9 cellular contexts compared by ENCODE assay signal in the genomic region with DNA sequence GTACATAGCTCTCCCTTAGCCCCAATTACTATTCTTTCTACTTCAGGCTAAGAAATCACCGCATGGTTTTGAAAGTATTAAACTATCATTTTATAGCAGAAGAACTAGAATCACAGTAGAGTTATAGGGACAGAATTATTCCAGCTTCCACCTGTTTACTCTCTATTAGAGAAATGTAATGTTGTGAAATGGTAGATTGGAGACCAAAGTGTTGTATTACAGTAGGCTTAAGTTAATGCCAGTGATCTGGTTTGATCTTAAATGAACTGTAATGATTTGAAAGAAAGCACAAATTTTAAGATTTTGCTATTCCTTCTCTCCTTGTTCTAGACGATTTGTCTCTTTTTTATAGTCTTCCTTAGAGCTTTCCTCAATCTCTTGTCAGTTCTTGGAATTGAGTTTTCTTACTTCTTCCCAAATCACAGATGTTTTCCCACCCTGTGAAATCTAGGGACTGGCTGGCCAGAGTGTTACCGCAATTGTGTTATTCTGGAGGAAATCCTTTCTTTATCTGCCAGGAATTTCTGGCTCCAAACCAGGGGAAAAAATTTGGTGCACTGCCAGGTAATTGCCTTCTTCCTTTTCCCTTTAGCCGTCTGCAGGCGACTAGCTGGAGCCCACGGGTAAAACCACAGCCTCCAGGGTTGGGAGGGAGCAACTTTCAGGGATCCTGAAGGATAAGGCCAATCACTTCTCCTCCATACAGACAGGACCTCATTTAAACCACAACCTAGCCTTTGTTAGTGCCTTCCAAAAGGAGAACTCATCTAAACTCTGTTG. TPM values are rescaled to one million over a fixed set of nuclear protein-coding genes. Genes with fewer than 3 reads are reported as not detected.
DNase-seq lines count a peak whose midpoint lies in the region; ATAC-seq and TF ChIP-seq lines count a peak whose summit lies in the region.
"Had no signal": no experiment of that assay in that cellular context is flagged by ENCODE, and none has a peak within 500 bp of the region (broad histone marks: within the 10 kb centered on the region; RNA-seq: fewer than 3 reads in every experiment).

No MANE protein-coding gene starts in this region.

- no peaks in the 10 kb centered on the region for H3K27me3 ChIP-seq in mesendoderm (ENCODE audit: insufficient read depth, low read length, poor library complexity)
- H3K27me3 ChIP-seq: cardiac muscle cell had no signal

- H3K36me3 ChIP-seq in mesendoderm (ENCODE audit: control insufficient read depth, insufficient read depth, low read length) = no peaks in the 10 kb centered on the region
- H3K36me3 ChIP-seq: cardiac muscle cell had no signal

- no peak overlapping the region for H2BK15ac ChIP-seq in mesendoderm (replicated peaks; ENCODE audit: low read depth)

- no peak for ATAC-seq in HG02763 (IDR thresholded peaks at IDR 0.05; ENCODE audit: unreplicated experiment)
- no peak for ATAC-seq in HG03439 (IDR thresholded peaks at IDR 0.05; ENCODE audit: unreplicated experiment)

- peak overlapping the region; percentile 10 for H3K4ac ChIP-seq in mesendoderm (ENCODE audit: low read depth, low read length)

- H4K8ac ChIP-seq in mesendoderm (ENCODE audit: low read depth, low read length) = no peak overlapping the region

- no peak overlapping the region for H3K4me2 ChIP-seq in mesendoderm (ENCODE audit: low read length)

- H2BK120ac ChIP-seq in mesendoderm (ENCODE audit: low read depth, low read length) = no peak overlapping the region

- H2AK5ac ChIP-seq in mesendoderm (ENCODE audit: low read length) = no peak overlapping the region

- no peaks in the 10 kb centered on the region for H3K9me3 Mint-ChIP-seq in activated naive CD4-positive, alpha-beta T cell treated with anti-CD3 and anti-CD28 coated beads, Interleukin-2, amount 10 ng/mL, durations not matched to agents 7 days and 5 days
- no peaks in the 10 kb centered on the region for H3K9me3 Mint-ChIP-seq in type B pancreatic cell

- no peak overlapping the region for H3K9ac ChIP-seq in mesendoderm (ENCODE audit: low read length)

- H3K4me1 Mint-ChIP-seq in activated naive CD4-positive, alpha-beta T cell treated with anti-CD3 and anti-CD28 coated beads, Interleukin-2, amount 10 ng/mL, durations not matched to agents 7 days and 5 days = no peaks in the 10 kb centered on the region
- no peaks in the 10 kb centered on the region for H3K4me1 Mint-ChIP-seq in type B pancreatic cell (ENCODE audit: unreplicated experiment)

- no peaks in the 10 kb centered on the region for H3K79me2 ChIP-seq in mesendoderm (ENCODE audit: control insufficient read depth, insufficient read depth, low read length)

- H3K27me3 Mint-ChIP-seq in activated naive CD4-positive, alpha-beta T cell treated with anti-CD3 and anti-CD28 coated beads, Interleukin-2, amount 10 ng/mL, durations not matched to agents 7 days and 5 days = no peaks in the 10 kb centered on the region
- no peaks in the 10 kb centered on the region for H3K27me3 Mint-ChIP-seq in type B pancreatic cell

- no peaks in the 10 kb centered on the region for H3K79me1 ChIP-seq in mesendoderm (ENCODE audit: low read length)

- H3K27ac ChIP-seq in mesendoderm (ENCODE audit: low read depth, low read length) = no peak overlapping the region
- H3K27ac ChIP-seq: cardiac muscle cell had no signal

- DNase-seq in AG08395 (ENCODE audit: low spot score) (peak; percentile 82), LHCN-M2 (ENCODE audit: low read depth) (peak; percentile 86), dermis blood vessel endothelial cell (peak; percentile 98), mesendoderm (peak; percentile 61), type B pancreatic cell (ENCODE audit: extremely low spot score, unreplicated experiment) (no peak)
- no peak for DNase-seq in activated naive CD4-positive, alpha-beta T cell treated with anti-CD3 and anti-CD28 coated beads, Interleukin-2, amount 10 ng/mL, durations not matched to agents 7 days and 5 days

- no peak overlapping the region for H3K4me3 Mint-ChIP-seq in activated naive CD4-positive, alpha-beta T cell treated with anti-CD3 and anti-CD28 coated beads, Interleukin-2, amount 10 ng/mL, durations not matched to agents 7 days and 5 days
- no peak overlapping the region for H3K4me3 Mint-ChIP-seq in type B pancreatic cell

- H3K4me1 ChIP-seq in mesendoderm (ENCODE audit: control insufficient read depth, low read depth, low read length) = no peaks in the 10 kb centered on the region

- CTCF ChIA-PET in activated naive CD4-positive, alpha-beta T cell treated with anti-CD3 and anti-CD28 coated beads, Interleukin-2, amount 10 ng/mL, durations not matched to agents 7 days and 5 days (lab: Charles Lee) = interaction anchor here (0.7 kb wide), 1 partner anchor 1273 kb away, joined by 3 read pairs; no protein-coding TSS in a partner anchor

- no peak overlapping the region for H3K56ac ChIP-seq in mesendoderm (ENCODE audit: low read length)

- H3K27ac Mint-ChIP-seq in activated naive CD4-positive, alpha-beta T cell treated with anti-CD3 and anti-CD28 coated beads, Interleukin-2, amount 10 ng/mL, durations not matched to agents 7 days and 5 days = no peak overlapping the region
- no peak overlapping the region for H3K27ac Mint-ChIP-seq in type B pancreatic cell

- no peak for TF ChIP-seq CTCF in type B pancreatic cell (conservative IDR thresholded peaks at IDR 0.05)

- H3K23ac ChIP-seq in mesendoderm (ENCODE audit: low read length) = no peak overlapping the region

- peaks cover 6% of the 10 kb centered on the region for H3K36me3 Mint-ChIP-seq in activated naive CD4-positive, alpha-beta T cell treated with anti-CD3 and anti-CD28 coated beads, Interleukin-2, amount 10 ng/mL, durations not matched to agents 7 days and 5 days
- no peaks in the 10 kb centered on the region for H3K36me3 Mint-ChIP-seq in type B pancreatic cell

- H4K5ac ChIP-seq in mesendoderm (ENCODE audit: low read length) = no peak overlapping the region

- WGBS in mesendoderm (ENCODE audit: extremely low coverage, insufficient coverage, low lambda C conversion rate) = no CpG with 5 or more reads among the region's 6 CpGs

- H3K18ac ChIP-seq in mesendoderm (ENCODE audit: low read length) = peak overlapping the region; percentile 51

- no peak overlapping the region for H2BK5ac ChIP-seq in mesendoderm (ENCODE audit: low read length)

- no peak overlapping the region for H3K4me3 ChIP-seq in mesendoderm (ENCODE audit: low read length)
- H3K4me3 ChIP-seq: cardiac muscle cell had no signal

RNA-seq across cellular contexts. Expression of gene NOP58, which starts 51.7 kb away (rescaled TPM):
- total RNA-seq in LHCN-M2 (2014; rRNA removed) (82.0 and 127 TPM in 2 replicates), dermis blood vessel endothelial cell (55.1 and 61.6 TPM in 2 replicates), type B pancreatic cell (ENCODE audit: low replicate concordance) (68.0 and 79.4 TPM in 2 replicates)
- 33.4 TPM for polyA plus RNA-seq in LHCN-M2 (2012)
- polyA plus RNA-seq in mesendoderm (2013, experiment 1 of 2) = 267 TPM
- polyA plus RNA-seq in mesendoderm (2013, experiment 2 of 2) = 272 TPM

RNA-seq across cellular contexts. Expression of gene BMPR2, which starts 58.9 kb away (rescaled TPM):
- 18.9 and 22.7 TPM in 2 replicates for total RNA-seq in LHCN-M2 (2014; rRNA removed)
- 12.2 TPM for polyA plus RNA-seq in LHCN-M2 (2012)
- 50.9 and 85.8 TPM in 2 replicates for total RNA-seq in dermis blood vessel endothelial cell
- 15.0 TPM for polyA plus RNA-seq in mesendoderm (2013, experiment 1 of 2)
- 15.1 TPM for polyA plus RNA-seq in mesendoderm (2013, experiment 2 of 2)
- 32.1 and 34.8 TPM in 2 replicates for total RNA-seq in type B pancreatic cell (ENCODE audit: low replicate concordance)

Comparison
In these comparisons a context has a peak if more than half of its experiments do, and no peak if none do; other contexts are left out.
1. DNase-seq: peak in AG08395 (single experiment), LHCN-M2 (single experiment), dermis blood vessel endothelial cell (single experiment) and mesendoderm (single experiment); none in activated naive CD4-positive, alpha-beta T cell treated with anti-CD3 and anti-CD28 coated beads, Interleukin-2, amount 10 ng/mL, durations not matched to agents 7 days and 5 days (single experiment) and type B pancreatic cell (single experiment).